In the genomic region with DNA sequence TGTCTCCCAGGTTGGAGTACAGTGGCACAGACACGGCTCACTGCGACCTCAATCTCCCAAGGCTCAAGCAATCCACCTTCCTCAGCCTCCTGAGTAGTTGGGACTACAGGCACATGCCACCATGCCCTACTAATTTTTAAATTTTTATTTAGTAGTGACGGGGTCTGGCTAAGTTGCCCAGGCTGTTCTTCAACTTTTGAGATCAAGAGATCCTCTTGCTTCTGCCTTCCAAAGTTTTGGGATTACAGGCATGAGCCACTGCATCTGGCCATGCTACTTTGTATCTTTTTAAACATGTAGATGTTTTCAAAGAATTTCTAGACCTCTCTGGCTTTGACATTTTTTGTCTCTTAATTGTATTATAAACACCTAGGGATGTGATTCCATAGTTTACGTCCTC, we compare ENCODE assay signal across 10 cellular contexts.
A peak's percentile ranks its signal among the peaks of the same experiment; 100 is the strongest.
DNase-seq lines count a peak whose midpoint lies in the region; ATAC-seq and TF ChIP-seq lines count a peak whose summit lies in the region.
"Had no signal": no experiment of that assay in that cellular context is flagged by ENCODE, and none has a peak within 500 bp of the region (broad histone marks: within the 10 kb centered on the region; RNA-seq: fewer than 3 reads in every experiment).

No MANE protein-coding gene starts in this region.

- H3K4me3 ChIP-seq in DOHH2 (ENCODE audit: low read length) (peak overlapping the region; percentile 90), coronary artery (peak overlapping the region; percentile 86), neuron (ENCODE audit: low read length) (peak overlapping the region; percentile 99)

- peaks cover 80% of the 10 kb centered on the region for H3K79me2 ChIP-seq in DOHH2 (ENCODE audit: control insufficient read depth, low read length)

- H3K36me3 ChIP-seq in DOHH2 (ENCODE audit: control insufficient read depth, low read length) = peaks cover 14% of the 10 kb centered on the region; the same call in 1 of the 2 replicates
- H3K36me3 ChIP-seq in KOPT-K1 (ENCODE audit: insufficient read depth, low read length) = peaks cover 6% of the 10 kb centered on the region
- H3K36me3 ChIP-seq in neuron (ENCODE audit: insufficient read depth, low read length) = no peaks in the 10 kb centered on the region
- H3K36me3 ChIP-seq: upper lobe of left lung had no signal

- no peak for ATAC-seq in HG03460 (IDR thresholded peaks at IDR 0.05; ENCODE audit: unreplicated experiment)
- no peak for ATAC-seq in GM18520 (IDR thresholded peaks at IDR 0.05; ENCODE audit: unreplicated experiment)
- ATAC-seq: activated CD4-positive, CD25-positive, alpha-beta regulatory T cell treated with anti-CD3 and anti-CD28 coated beads, Interleukin-2, amount 50 U/mL, for 24 hours had no signal

- DNase-seq in coronary artery (ENCODE audit: low spot score) (no peak), DMS79 (lab: John Stamatoyannopoulos, UW) (no peak), germinal center (ENCODE audit: low spot score) (no peak)

- H2AFZ ChIP-seq in neuron (ENCODE audit: low read depth, low read length) = peak overlapping the region; percentile 100

- TF ChIP-seq CTCF in DOHH2 (IDR thresholded peaks at IDR 0.05; ENCODE audit: low read depth, low read length, poor library complexity, severe bottlenecking) (no peak), coronary artery (IDR thresholded peaks at IDR 0.05) (no peak)

- H3K4me1 ChIP-seq in DOHH2 (ENCODE audit: control insufficient read depth, low read length) = peaks cover 32% of the 10 kb centered on the region
- peaks cover 15% of the 10 kb centered on the region for H3K4me1 ChIP-seq in neuron (ENCODE audit: insufficient read depth, low read length)

- H3K9me3 ChIP-seq in DOHH2 (ENCODE audit: control insufficient read depth, insufficient read depth, low read length) (no peaks in the 10 kb centered on the region), KOPT-K1 (ENCODE audit: insufficient read depth, low read length, poor library complexity, severe bottlenecking) (no peaks in the 10 kb centered on the region), neuron (ENCODE audit: low read length) (no peaks in the 10 kb centered on the region)
- H3K9me3 ChIP-seq: upper lobe of left lung had no signal

- H3K27me3 ChIP-seq in DOHH2 (ENCODE audit: control insufficient read depth, low read length) (no peaks in the 10 kb centered on the region), neuron (ENCODE audit: insufficient read depth, low read length) (no peaks in the 10 kb centered on the region)
- H3K27me3 ChIP-seq: upper lobe of left lung had no signal

- H4K20me1 ChIP-seq in DOHH2 (ENCODE audit: control insufficient read depth, insufficient read depth, low read depth, low read length) = 0 out of 2 replicates have a peak, but pooled peaks cover 4% of the 10 kb centered on the region

- peak overlapping the region; percentile 68 for H3K4me2 ChIP-seq in DOHH2 (ENCODE audit: low read length)

- H3F3A ChIP-seq in DOHH2 (ENCODE audit: control insufficient read depth, insufficient read depth) = peaks cover 5% of the 10 kb centered on the region; the same call in 1 of the 2 replicates

- no peak overlapping the region for H3K27ac ChIP-seq in DOHH2 (ENCODE audit: low read depth, low read length)
- H3K27ac ChIP-seq in KOPT-K1 (ENCODE audit: low read depth, low read length, poor library complexity, severe bottlenecking) = peak overlapping the region; percentile 73
- H3K27ac ChIP-seq in coronary artery = no peak overlapping the region

- H3K9me2 ChIP-seq in DOHH2 (replicated peaks; ENCODE audit: control insufficient read depth, low read length) = no peaks in the 10 kb centered on the region
